ENCODE assay signal across 13 cellular contexts in the genomic region with DNA sequence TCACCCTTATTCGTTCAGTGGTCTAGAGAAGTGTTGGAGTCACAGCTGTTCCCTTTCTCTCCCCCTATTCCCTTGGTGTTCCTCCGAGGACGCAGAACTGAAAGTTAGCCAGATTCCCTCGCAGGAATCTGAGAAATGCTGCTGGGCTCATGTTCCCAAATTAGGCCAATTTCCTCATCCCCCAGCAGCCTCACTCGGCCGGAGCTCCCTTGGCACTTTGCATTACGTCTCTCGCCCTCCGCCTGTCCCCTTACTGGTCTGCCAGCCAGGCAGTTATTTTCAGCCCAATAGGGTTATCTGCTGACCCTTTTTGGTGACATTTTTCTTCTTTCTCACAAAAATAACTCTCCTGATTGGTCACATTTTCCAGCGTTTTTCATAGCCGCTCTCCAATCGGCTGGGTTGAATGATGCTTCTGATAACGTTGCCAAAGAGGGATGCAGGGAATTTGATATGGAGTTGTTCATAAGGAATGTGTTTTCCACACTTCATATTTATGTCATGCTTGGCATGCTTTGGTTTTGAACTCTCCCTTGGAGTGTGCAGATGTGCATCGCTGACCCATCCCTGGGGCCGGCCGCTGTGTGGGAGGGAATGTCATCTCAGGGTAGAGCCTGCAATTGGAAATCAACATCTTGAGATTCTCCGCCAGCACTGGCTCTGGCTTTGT. TPM values are rescaled to one million over a fixed set of nuclear protein-coding genes. Genes with fewer than 3 reads are reported as not detected.
DNase-seq lines count a peak whose midpoint lies in the region; ATAC-seq and TF ChIP-seq lines count a peak whose summit lies in the region.
"Had no signal": no experiment of that assay in that cellular context is flagged by ENCODE, and none has a peak within 500 bp of the region (broad histone marks: within the 10 kb centered on the region; RNA-seq: fewer than 3 reads in every experiment).

No MANE protein-coding gene starts in this region.

- peaks cover 31% of the 10 kb centered on the region for H3K36me3 ChIP-seq in adipocyte (ENCODE audit: control insufficient read depth, insufficient read depth, low read length, severe bottlenecking)
- peaks cover 0 to 85% (median 41%) of the 10 kb centered on the region in 9 donors for H3K36me3 ChIP-seq in heart left ventricle
- peaks cover 0 to 81% (median 0%) of the 10 kb centered on the region in 3 donors for H3K36me3 ChIP-seq in tibial nerve
- no peaks in the 10 kb centered on the region for H3K36me3 ChIP-seq in MM.1S (replicated peaks; ENCODE audit: insufficient read depth, low read length)

- H3K4me3 ChIP-seq in adipocyte (ENCODE audit: low read length) (peak overlapping the region; percentile 54), heart left ventricle (peak overlapping the region in 5 of 12 donors; percentile 3 to 31 (median 17)), tibial nerve (peak overlapping the region in 1 of 4 donors; percentile 14), MM.1S (ENCODE audit: low read length) (no peak overlapping the region)

- no peak overlapping the region for H2AFZ ChIP-seq in MM.1S (ENCODE audit: low read length)

- no peaks in the 10 kb centered on the region for H3K27me3 Mint-ChIP-seq in neural crest cell (ENCODE audit: low read depth)
- H3K27me3 Mint-ChIP-seq: activated naive CD8-positive, alpha-beta T cell treated with anti-CD3 and anti-CD28 coated beads for 36 hours had no signal

- H3K27ac Mint-ChIP-seq in neural crest cell (ENCODE audit: unreplicated experiment) = peak overlapping the region; percentile 48
- H3K27ac Mint-ChIP-seq: activated naive CD8-positive, alpha-beta T cell treated with anti-CD3 and anti-CD28 coated beads for 36 hours had no signal

- no peaks in the 10 kb centered on the region for H3K79me2 ChIP-seq in MM.1S (ENCODE audit: low read length)

- peaks cover 11% of the 10 kb centered on the region for H3K36me3 Mint-ChIP-seq in neural crest cell (ENCODE audit: low read depth)

- H3K4me1 Mint-ChIP-seq in neural crest cell = no peaks in the 10 kb centered on the region

- no peaks in the 10 kb centered on the region for H4K20me1 ChIP-seq in MM.1S (ENCODE audit: insufficient read depth, low read length)

- 34 to 48% (median 41%) methylated on average over 17 of the region's 17 CpGs for WGBS in heart left ventricle, 4 donors
- WGBS in tibial nerve, 2 donors = 50 to 54% methylated on average over 17 of the region's 17 CpGs

- ATAC-seq in heart left ventricle (peak; percentile 76 to 91 (median 86)), GM18520 (IDR thresholded peaks at IDR 0.05; ENCODE audit: unreplicated experiment) (no peak), GM19467 (IDR thresholded peaks at IDR 0.05; ENCODE audit: unreplicated experiment) (no peak)
- ATAC-seq: HCT116 had no signal

- intact Hi-C loops in heart left ventricle (cut with DNase I) = no loop called here

- TF ChIP-seq CTCF in heart left ventricle (IDR thresholded peaks at IDR 0.05) = no peak
- TF ChIP-seq CTCF in neural crest cell (conservative IDR thresholded peaks at IDR 0.05) = no peak
- TF ChIP-seq CTCF in tibial nerve (IDR thresholded peaks at IDR 0.05) = no peak
- TF ChIP-seq CTCF in MM.1S (IDR thresholded peaks at IDR 0.05; ENCODE audit: low read length) = no peak

- no peaks in the 10 kb centered on the region for H3K9me3 Mint-ChIP-seq in neural crest cell
- H3K9me3 Mint-ChIP-seq: activated naive CD8-positive, alpha-beta T cell treated with anti-CD3 and anti-CD28 coated beads for 36 hours had no signal

- no peaks in the 10 kb centered on the region for H3F3A ChIP-seq in MM.1S (ENCODE audit: insufficient read depth, low read length)

- H3K9me3 ChIP-seq in adipocyte (ENCODE audit: control insufficient read depth, low read length) (no peaks in the 10 kb centered on the region), heart left ventricle (no peaks in the 10 kb centered on the region), tibial nerve (no peaks in the 10 kb centered on the region), MM.1S (replicated peaks; ENCODE audit: insufficient read depth, low read length) (no peaks in the 10 kb centered on the region)

- H3K4me1 ChIP-seq in adipocyte (ENCODE audit: control insufficient read depth, insufficient read depth, low read length) = peaks cover 35% of the 10 kb centered on the region
- H3K4me1 ChIP-seq in heart left ventricle = peaks cover 0 to 55% (median 26%) of the 10 kb centered on the region in 12 donors
- peaks cover 0 to 11% (median 0%) of the 10 kb centered on the region in 4 donors for H3K4me1 ChIP-seq in tibial nerve
- H3K4me1 ChIP-seq in MM.1S (ENCODE audit: low read length) = no peaks in the 10 kb centered on the region

- DNase-seq in adipocyte (ENCODE audit: low read depth) = no peak
- peak; percentile 69 to 84 (median 82) for DNase-seq in heart left ventricle
- no peak for DNase-seq in neural crest cell (ENCODE audit: low read depth, low spot score)
- peak; percentile 17 to 32 for DNase-seq in tibial nerve (ENCODE audit: low spot score in 2 of 2)
- DNase-seq in NCI-H2171 (lab: John Stamatoyannopoulos, UW) = no peak
- no peak for DNase-seq in MM.1S
- DNase-seq: activated naive CD8-positive, alpha-beta T cell treated with anti-CD3 and anti-CD28 coated beads for 36 hours; effector memory CD4-positive, alpha-beta T cell; NCI-H510A treated with DMSO at 0.1 percent for 48 hours; nucleus accumbens had no signal

- H3K27me3 ChIP-seq in adipocyte (replicated peaks; ENCODE audit: control insufficient read depth, insufficient read depth, low read length) = no peaks in the 10 kb centered on the region
- H3K27me3 ChIP-seq in heart left ventricle = no peaks in the 10 kb centered on the region
- H3K27me3 ChIP-seq in tibial nerve = no peaks in the 10 kb centered on the region
- no peaks in the 10 kb centered on the region for H3K27me3 ChIP-seq in MM.1S (replicated peaks; ENCODE audit: insufficient read depth, low read length)

- TF ChIP-seq POLR2A in heart left ventricle (IDR thresholded peaks at IDR 0.05) (no peak), tibial nerve (IDR thresholded peaks at IDR 0.05) (no peak)

- no peak overlapping the region for H3K4me2 ChIP-seq in MM.1S (ENCODE audit: low read depth, low read length)

- H3K9ac ChIP-seq in adipocyte (ENCODE audit: low read length) = peak overlapping the region; percentile 69
- H3K9ac ChIP-seq in MM.1S (ENCODE audit: low read length) = no peak overlapping the region

- no peaks in the 10 kb centered on the region for H3K9me2 ChIP-seq in MM.1S (replicated peaks; ENCODE audit: insufficient read depth, low read length)

- TF ChIP-seq EP300 in tibial nerve (IDR thresholded peaks at IDR 0.05) = peak in 1 of 2 donors; percentile 39

- peak overlapping the region; percentile 18 to 95 (median 74) for H3K27ac ChIP-seq in heart left ventricle
- peak overlapping the region in 3 of 4 donors; percentile 8 to 69 (median 64) for H3K27ac ChIP-seq in tibial nerve
- no peak overlapping the region for H3K27ac ChIP-seq in MM.1S (ENCODE audit: low read length)

- H3K4me3 Mint-ChIP-seq in neural crest cell = no peak overlapping the region
- H3K4me3 Mint-ChIP-seq: activated naive CD8-positive, alpha-beta T cell treated with anti-CD3 and anti-CD28 coated beads for 36 hours had no signal

RNA-seq across cellular contexts. Expression of gene IFT43, which starts 9.9 kb away (rescaled TPM):
- total RNA-seq in heart left ventricle = 10 to 100 TPM; 22.8 to 39.7 (median 30.8) TPM
- polyA plus RNA-seq in heart left ventricle = 10 to 100 TPM; 29.7 to 54.7 TPM
- 32.8 and 34.1 TPM in 2 replicates for total RNA-seq in neural crest cell
- total RNA-seq in tibial nerve = 10 to 100 TPM; 16.2 to 31.4 (median 26.1) TPM

RNA-seq across cellular contexts. Expression of gene TGFB3, which starts 13.7 kb away (rescaled TPM):
- total RNA-seq in heart left ventricle (10 to 100 TPM; 13.3 to 44.0 (median 32.1) TPM), neural crest cell (4.6 and 5.5 TPM in 2 replicates), tibial nerve (10 to 100 TPM in 1 of 4 donors, 1 to 10 TPM in 3; 3.1 to 10.0 (median 5.6) TPM)
- polyA plus RNA-seq in heart left ventricle = 1 to 10 TPM; 7.9 to 8.6 TPM

Comparison
In these comparisons a context has a peak if more than half of its experiments do, and no peak if none do; other contexts are left out.
1. DNase-seq: peak in heart left ventricle (5 of 5) and tibial nerve (2 of 2); none in adipocyte (single experiment), neural crest cell (single experiment), NCI-H2171 (single experiment) and MM.1S (single experiment).
2. ATAC-seq: peak in heart left ventricle (4 of 4); none in GM18520 (single experiment) and GM19467 (single experiment).